In the genomic region with DNA sequence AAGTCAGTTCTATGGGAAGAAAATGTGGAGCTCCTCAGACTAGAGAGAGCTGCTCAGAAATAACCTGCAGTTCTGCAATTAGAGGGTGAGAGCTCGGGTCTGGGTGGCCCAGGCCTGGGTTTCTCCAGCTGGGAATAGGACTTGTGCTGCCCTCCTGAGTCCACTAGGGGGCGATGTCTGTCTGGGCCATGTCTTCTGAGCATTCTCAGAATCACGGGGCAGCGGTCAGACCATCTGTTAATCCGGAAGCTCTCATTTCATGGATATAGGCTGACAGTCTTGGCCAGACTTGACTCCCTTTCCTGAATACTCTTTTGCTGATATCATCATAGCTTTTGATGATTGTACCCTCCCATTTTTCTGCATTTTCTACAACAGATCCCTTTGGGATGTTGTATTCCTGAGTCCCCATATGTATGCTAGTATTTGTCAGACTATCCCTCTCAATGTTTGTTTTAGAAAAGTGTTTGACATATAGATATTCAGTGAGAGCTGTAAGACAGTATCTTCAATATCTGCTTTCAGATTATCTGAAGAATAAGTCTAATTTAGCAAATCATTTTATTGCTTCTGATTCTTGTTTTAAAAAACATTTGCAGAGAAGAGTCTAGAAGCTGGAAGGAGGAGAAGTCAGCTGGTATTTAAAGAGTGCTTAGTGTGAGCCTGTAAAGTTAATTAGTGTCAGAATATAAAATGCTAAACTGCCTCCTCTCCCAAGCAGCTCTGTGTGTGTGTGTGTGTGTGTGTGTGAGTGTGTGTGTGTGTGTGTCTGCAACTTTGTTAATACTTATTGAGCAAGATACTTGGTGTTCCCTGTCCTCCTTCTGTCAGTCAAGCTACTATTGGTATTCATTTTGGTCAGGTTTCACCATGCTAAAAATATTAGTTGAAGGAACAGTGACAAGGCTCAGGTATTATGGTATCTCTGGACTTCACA, we compare ENCODE assay signal across 9 cellular contexts. TPM values are rescaled to one million over a fixed set of nuclear protein-coding genes. Genes with fewer than 3 reads are reported as not detected.
DNase-seq lines count a peak whose midpoint lies in the region; ATAC-seq, FAIRE-seq and TF ChIP-seq lines count a peak whose summit lies in the region.
"Had no signal": no experiment of that assay in that cellular context is flagged by ENCODE, and none has a peak within 500 bp of the region (broad histone marks: within the 10 kb centered on the region; RNA-seq: fewer than 3 reads in every experiment).

No MANE protein-coding gene starts in this region.

- peaks cover 6% of the 10 kb centered on the region for H3K27me3 Mint-ChIP-seq in GM23338 (ENCODE audit: insufficient read depth, low read depth, poor library complexity)
- no peaks in the 10 kb centered on the region for H3K27me3 Mint-ChIP-seq in activated T-helper 17 cell treated with anti-CD3 and anti-CD28 coated beads, Interleukin-2, amount 50 U/mL, for 72 hours

- H3K27me3 ChIP-seq in GM23338 (ENCODE audit: insufficient read depth) (no peaks in the 10 kb centered on the region), osteoblast (ENCODE audit: insufficient read depth, low read length) (no peaks in the 10 kb centered on the region), thyroid gland (no peaks in the 10 kb centered on the region)

- H3K27ac ChIP-seq in GM23338 (ENCODE audit: low read depth) (no peak overlapping the region), KOPT-K1 (ENCODE audit: low read depth, low read length, poor library complexity, severe bottlenecking) (peak overlapping the region; percentile 99), osteoblast (ENCODE audit: low read depth, low read length) (peak overlapping the region; percentile 57), thyroid gland (no peak overlapping the region)

- no peak overlapping the region for H3K4me3 Mint-ChIP-seq in GM23338
- no peak overlapping the region for H3K4me3 Mint-ChIP-seq in activated T-helper 17 cell treated with anti-CD3 and anti-CD28 coated beads, Interleukin-2, amount 50 U/mL, for 72 hours

- H3K27ac Mint-ChIP-seq in GM23338 = no peak overlapping the region
- peak overlapping the region; percentile 45 for H3K27ac Mint-ChIP-seq in activated T-helper 17 cell treated with anti-CD3 and anti-CD28 coated beads, Interleukin-2, amount 50 U/mL, for 72 hours

- H3K4me3 ChIP-seq in GM23338 (no peak overlapping the region), osteoblast (ENCODE audit: insufficient read depth, low read length) (no peak overlapping the region), thyroid gland (replicated peaks in 1 of 3) (no peak overlapping the region)
- H3K4me3 ChIP-seq: skin epidermis had no signal

- H4K20me1 ChIP-seq in GM23338 (replicated peaks; ENCODE audit: insufficient read depth) (no peaks in the 10 kb centered on the region), osteoblast (ENCODE audit: insufficient read depth, low read length) (no peaks in the 10 kb centered on the region)

- no peaks in the 10 kb centered on the region for H3F3A ChIP-seq in GM23338 (replicated peaks; ENCODE audit: low read depth)

- H3K79me2 ChIP-seq in GM23338 (replicated peaks; ENCODE audit: insufficient read depth) (no peaks in the 10 kb centered on the region; the same call in 1 of the 2 replicates), osteoblast (ENCODE audit: insufficient read depth, low read length) (peaks cover 8% of the 10 kb centered on the region)

- H3K9me3 Mint-ChIP-seq in GM23338 = no peaks in the 10 kb centered on the region
- no peaks in the 10 kb centered on the region for H3K9me3 Mint-ChIP-seq in activated T-helper 17 cell treated with anti-CD3 and anti-CD28 coated beads, Interleukin-2, amount 50 U/mL, for 72 hours

- no peaks in the 10 kb centered on the region for H3K9me2 ChIP-seq in GM23338 (ENCODE audit: insufficient read depth)

- WGBS in thyroid gland, 2 donors = 16 to 18% methylated on average over 4 to 5 of the region's 5 CpGs

- peak; percentile 91 for ATAC-seq in GM23338
- peak; percentile 78 for ATAC-seq in activated T-helper 17 cell treated with anti-CD3 and anti-CD28 coated beads, Interleukin-2, amount 50 U/mL, for 72 hours (replicated peaks)

- no peak for FAIRE-seq in frontal cortex (lab: Jason Lieb, UNC)

- H3K36me3 Mint-ChIP-seq in GM23338 (ENCODE audit: low read depth) = peaks cover 23% of the 10 kb centered on the region
- H3K36me3 Mint-ChIP-seq in activated T-helper 17 cell treated with anti-CD3 and anti-CD28 coated beads, Interleukin-2, amount 50 U/mL, for 72 hours (ENCODE audit: low read depth) = peaks cover 43% of the 10 kb centered on the region

- no peaks in the 10 kb centered on the region for H3K9me3 ChIP-seq in KOPT-K1 (ENCODE audit: insufficient read depth, low read length, poor library complexity, severe bottlenecking)
- H3K9me3 ChIP-seq in osteoblast (ENCODE audit: low read depth, low read length) = no peaks in the 10 kb centered on the region
- H3K9me3 ChIP-seq in thyroid gland = no peaks in the 10 kb centered on the region

- H3K4me1 Mint-ChIP-seq in GM23338 = peaks cover 31% of the 10 kb centered on the region
- H3K4me1 Mint-ChIP-seq in activated T-helper 17 cell treated with anti-CD3 and anti-CD28 coated beads, Interleukin-2, amount 50 U/mL, for 72 hours = peaks cover 16% of the 10 kb centered on the region

- peak; percentile 90 for DNase-seq in ELR (ENCODE audit: low read depth)
- DNase-seq in GM23338 (ENCODE audit: low spot score) = peak; percentile 86
- peak; percentile 92 for DNase-seq in RPMI7951 (ENCODE audit: low read depth)
- peak; percentile 23 to 57 for DNase-seq in frontal cortex (ENCODE audit: low spot score in 2 of 2)
- DNase-seq in osteoblast (ENCODE audit: insufficient read length, low spot score, missing footprints) = peak; percentile 84
- peak; percentile 76 to 83 for DNase-seq in thyroid gland

- H3K4me1 ChIP-seq in GM23338 (ENCODE audit: insufficient read depth) (peaks cover 31% of the 10 kb centered on the region), osteoblast (ENCODE audit: insufficient read depth, low read length) (peaks cover 16% of the 10 kb centered on the region), thyroid gland (peaks cover 11 to 15% of the 10 kb centered on the region in 2 donors)

- TF ChIP-seq POLR2A in thyroid gland (IDR thresholded peaks at IDR 0.05) = no peak

- TF ChIP-seq CTCF in GM23338 (conservative IDR thresholded peaks at IDR 0.05; ENCODE audit: low read depth in 2 of 2) (peak; percentile 94 to 95), osteoblast (IDR thresholded peaks at IDR 0.05; ENCODE audit: extremely low read depth, low read depth, low read length) (peak; percentile 100), thyroid gland (IDR thresholded peaks at IDR 0.05) (peak; percentile 73 to 96 (median 90))

- H2AFZ ChIP-seq in GM23338 = no peak overlapping the region
- peak overlapping the region; percentile 48 for H2AFZ ChIP-seq in osteoblast (ENCODE audit: low read length)

- H3K4me2 ChIP-seq in GM23338 (no peak overlapping the region), osteoblast (ENCODE audit: insufficient read depth, low read length) (peak overlapping the region; percentile 5)

- H3K36me3 ChIP-seq in GM23338 (ENCODE audit: insufficient read depth) (peaks cover 6% of the 10 kb centered on the region), KOPT-K1 (ENCODE audit: insufficient read depth, low read length) (peaks cover 35% of the 10 kb centered on the region), osteoblast (ENCODE audit: insufficient read depth, low read length) (peaks cover 50% of the 10 kb centered on the region), thyroid gland (peaks cover 11 to 31% of the 10 kb centered on the region in 2 donors)

- intact Hi-C loops in thyroid gland (cut with DNase I) = loop anchor here (5.0 to 10.0 kb wide), 2 partner anchors 99 to 314 kb away; no protein-coding TSS in a partner anchor

TF ChIP-seq in GM23338, 12 proteins besides CTCF, POLR2A, EP300 and RAD21 (continues in another document):
- TF ChIP-seq POLR2AphosphoS5 (IDR thresholded peaks at IDR 0.05; ENCODE audit: low read depth) (no peak), EZH2phosphoT487 (IDR thresholded peaks at IDR 0.05; ENCODE audit: unreplicated experiment) (no peak), NANOG (IDR thresholded peaks at IDR 0.05; ENCODE audit: borderline replicate concordance) (no peak), EZH2 (IDR thresholded peaks at IDR 0.05; ENCODE audit: low read depth, unreplicated experiment) (no peak), CREB1 (CRISPR knock-in tag; IDR thresholded peaks at IDR 0.05; ENCODE audit: low read depth) (no peak), JUNB (IDR thresholded peaks at IDR 0.05; ENCODE audit: unreplicated experiment) (no peak), ZNF114 (CRISPR knock-in tag; IDR thresholded peaks at IDR 0.05) (no peak), STAT1 (IDR thresholded peaks at IDR 0.05; ENCODE audit: unreplicated experiment) (no peak)
- TF ChIP-seq, protein P1, sequence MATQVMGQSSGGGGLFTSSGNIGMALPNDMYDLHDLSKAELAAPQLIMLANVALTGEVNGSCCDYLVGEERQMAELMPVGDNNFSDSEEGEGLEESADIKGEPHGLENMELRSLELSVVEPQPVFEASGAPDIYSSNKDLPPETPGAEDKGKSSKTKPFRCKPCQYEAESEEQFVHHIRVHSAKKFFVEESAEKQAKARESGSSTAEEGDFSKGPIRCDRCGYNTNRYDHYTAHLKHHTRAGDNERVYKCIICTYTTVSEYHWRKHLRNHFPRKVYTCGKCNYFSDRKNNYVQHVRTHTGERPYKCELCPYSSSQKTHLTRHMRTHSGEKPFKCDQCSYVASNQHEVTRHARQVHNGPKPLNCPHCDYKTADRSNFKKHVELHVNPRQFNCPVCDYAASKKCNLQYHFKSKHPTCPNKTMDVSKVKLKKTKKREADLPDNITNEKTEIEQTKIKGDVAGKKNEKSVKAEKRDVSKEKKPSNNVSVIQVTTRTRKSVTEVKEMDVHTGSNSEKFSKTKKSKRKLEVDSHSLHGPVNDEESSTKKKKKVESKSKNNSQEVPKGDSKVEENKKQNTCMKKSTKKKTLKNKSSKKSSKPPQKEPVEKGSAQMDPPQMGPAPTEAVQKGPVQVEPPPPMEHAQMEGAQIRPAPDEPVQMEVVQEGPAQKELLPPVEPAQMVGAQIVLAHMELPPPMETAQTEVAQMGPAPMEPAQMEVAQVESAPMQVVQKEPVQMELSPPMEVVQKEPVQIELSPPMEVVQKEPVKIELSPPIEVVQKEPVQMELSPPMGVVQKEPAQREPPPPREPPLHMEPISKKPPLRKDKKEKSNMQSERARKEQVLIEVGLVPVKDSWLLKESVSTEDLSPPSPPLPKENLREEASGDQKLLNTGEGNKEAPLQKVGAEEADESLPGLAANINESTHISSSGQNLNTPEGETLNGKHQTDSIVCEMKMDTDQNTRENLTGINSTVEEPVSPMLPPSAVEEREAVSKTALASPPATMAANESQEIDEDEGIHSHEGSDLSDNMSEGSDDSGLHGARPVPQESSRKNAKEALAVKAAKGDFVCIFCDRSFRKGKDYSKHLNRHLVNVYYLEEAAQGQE (IDR thresholded peaks at IDR 0.05; ENCODE audit: unreplicated experiment) = no peak

RNA-seq across cellular contexts. Expression of a gene that starts 38.0 kb away (rescaled TPM):
- total RNA-seq in GM23338 (2014; rRNA removed; shearing (Covaris generic)) = 54.3 and 55.3 TPM in 2 replicates
- polyA plus RNA-seq in GM23338 (2016; fragmentation: Nextera tagmentation; extraction: Ambion mirVana) = 51.7 and 55.1 TPM in 2 replicates
- 182 and 189 TPM in 2 replicates for total RNA-seq in RPMI7951 (2014; rRNA removed; shearing (Covaris generic))
- 10 to 100 TPM; 20.6 to 28.9 TPM for total RNA-seq in activated T-helper 17 cell treated with anti-CD3 and anti-CD28 coated beads, Interleukin-2, amount 50 U/mL, for 72 hours
- total RNA-seq in frontal cortex (104 TPM), osteoblast (60.4 and 63.3 TPM in 2 replicates), thyroid gland (10 to 100 TPM; 53.1 to 77.4 (median 62.0) TPM)

Comparison
In these comparisons a context has a peak if more than half of its experiments do, and no peak if none do; other contexts are left out.
1. DNase-seq: peak in every context shown above with its lines; median percentile 92 in RPMI7951; 90 in ELR; 86 in GM23338; 84 in osteoblast; 80 in thyroid gland; 40 in frontal cortex.
2. H3K27ac ChIP-seq: peak in KOPT-K1 (single experiment) and osteoblast (single experiment); none in GM23338 (single experiment) and thyroid gland (0 of 3).
3. Peak in every context shown above with its lines, with median percentiles within 50 percentile points of each other: CTCF ChIP-seq.